1 cellular context compared by ENCODE assay signal in genomic region chr13:110575322-110576069, GRCh38.
TF ChIP-seq lines count a peak whose summit lies in the region.

No MANE protein-coding gene starts in this region.

TF ChIP-seq in K562, 482 proteins besides CTCF, POLR2A, EP300 and RAD21 (continued from another document):
- TF ChIP-seq MAFG (tag; conservative IDR thresholded peaks at IDR 0.05), result 0 out of 2 replicates have a peak, but pooled peaks have one; percentile 17
- peak; percentile 35; the same call in 1 of the 2 replicates for TF ChIP-seq PKNOX1 (IDR thresholded peaks at IDR 0.05)
- TF ChIP-seq ZSCAN29 (IDR thresholded peaks at IDR 0.05), result no peak
- no peak for TF ChIP-seq RFX1 (IDR thresholded peaks at IDR 0.05)
- TF ChIP-seq ATF3 (IDR thresholded peaks at IDR 0.05), result peak; percentile 87
- TF ChIP-seq ATF3 (CRISPR knock-in tag; conservative IDR thresholded peaks at IDR 0.05), result no peak
- TF ChIP-seq KAT2B (IDR thresholded peaks at IDR 0.05; ENCODE audit: low read depth, low read length), result no peak
- peak; percentile 66 for TF ChIP-seq C11orf30 (IDR thresholded peaks at IDR 0.05; ENCODE audit: low read depth)
